ENCODE assay signal across 7 cellular contexts in the genomic region with DNA sequence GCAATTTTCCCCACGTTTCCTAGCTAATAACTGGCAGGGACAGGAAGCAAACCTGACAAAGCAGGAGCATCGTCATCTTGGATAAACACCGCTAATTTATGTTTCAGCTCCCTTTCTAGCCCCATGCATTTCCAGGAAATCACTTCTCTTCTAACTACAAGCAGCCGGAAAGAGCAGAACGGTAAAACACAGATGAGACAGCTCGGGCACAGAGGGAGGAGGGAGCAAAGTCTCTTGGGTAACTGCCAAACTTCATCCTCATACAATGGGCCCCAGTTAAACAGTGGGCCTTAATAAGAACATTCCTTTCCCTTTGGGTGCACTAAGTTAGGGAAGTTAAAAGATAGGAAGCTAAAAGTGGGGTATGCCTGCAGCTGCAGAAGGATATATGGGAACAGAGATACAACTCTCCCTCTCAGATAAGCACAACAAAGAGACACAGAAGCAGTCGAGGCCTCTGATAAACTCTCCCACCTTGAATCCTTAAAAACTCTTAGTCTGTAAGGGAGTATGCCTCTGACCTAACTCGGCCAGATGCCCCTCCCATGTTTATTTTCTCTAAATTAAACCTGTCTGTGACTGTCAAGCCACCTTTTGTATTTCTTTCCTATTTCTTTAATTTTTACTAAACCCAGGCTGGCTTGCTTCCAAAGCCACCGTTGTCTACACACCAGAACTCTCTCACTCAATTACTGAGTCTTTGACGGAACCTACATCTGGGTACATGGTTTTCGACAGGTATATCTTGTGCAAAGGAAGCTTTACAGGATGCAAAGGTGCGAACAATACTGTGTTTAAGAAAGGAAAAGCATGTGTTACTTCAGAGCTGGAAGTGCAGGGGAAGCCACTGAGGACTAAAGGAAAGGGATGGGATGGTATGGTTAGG.
DNase-seq lines count a peak whose midpoint lies in the region; ATAC-seq and TF ChIP-seq lines count a peak whose summit lies in the region.
"Not testable (repeated sequence)": the region's sequence is repeated elsewhere in the genome, so short reads cannot be mapped to it uniquely, and the experiment has no call there.

No MANE protein-coding gene starts in this region.

- POLR2A ChIA-PET in activated CD4-positive, alpha-beta T cell treated with anti-CD3 and anti-CD28 coated beads for 36 hours (lab: Charles Lee), result not testable (repeated sequence)

- ATAC-seq in DND-41 (ENCODE audit: insufficient read depth, low read depth) (peak; percentile 88), right lobe of liver (peak; percentile 63 to 77 (median 70))
- ATAC-seq in activated CD4-positive, alpha-beta T cell treated with anti-CD3 and anti-CD28 coated beads for 36 hours, result peak; percentile 77
- ATAC-seq in activated T-cell treated with anti-CD3 and anti-CD28 coated beads, Interleukin-2, amount 50 U/mL, for 72 hours (replicated peaks in 1 of 2), result peak; percentile 78 to 79
- peak; percentile 75 for ATAC-seq in central memory CD8-positive, alpha-beta T cell (replicated peaks; ENCODE audit: extremely low read depth, poor library complexity, severe bottlenecking)
- ATAC-seq in stimulated activated effector memory CD8-positive, alpha-beta T cell treated with anti-CD3 and anti-CD28 coated beads, Interleukin-12 subunit alpha, Interleukin-12 subunit beta, amount 100 ng/mL, for 72 hours, result peak; percentile 74

- not testable (repeated sequence) for H3K79me2 ChIP-seq in DND-41 (ENCODE audit: insufficient read depth, low read length)

- H2AFZ ChIP-seq in DND-41 (ENCODE audit: low read depth, low read length), result not testable (repeated sequence)

- peak; percentile 13 for DNase-seq in DND-41
- DNase-seq in activated CD4-positive, alpha-beta T cell treated with anti-CD3 and anti-CD28 coated beads for 36 hours; activated T-cell treated with anti-CD3 and anti-CD28 coated beads, Interleukin-2, amount 50 U/mL, for 72 hours; central memory CD8-positive, alpha-beta T cell (ENCODE audit: low spot score in 2 of 2); right lobe of liver; stimulated activated effector memory CD8-positive, alpha-beta T cell treated with anti-CD3 and anti-CD28 coated beads, Interleukin-12 subunit alpha, Interleukin-12 subunit beta, amount 100 ng/mL, for 72 hours (ENCODE audit: low spot score in 2 of 2): not testable (repeated sequence)

- H3K9ac ChIP-seq in DND-41 (ENCODE audit: low read depth, low read length), result not testable (repeated sequence)

- H3K27me3 Mint-ChIP-seq in activated CD4-positive, alpha-beta T cell treated with anti-CD3 and anti-CD28 coated beads for 36 hours; activated T-cell treated with anti-CD3 and anti-CD28 coated beads, Interleukin-2, amount 50 U/mL, for 72 hours (ENCODE audit: low read depth); central memory CD8-positive, alpha-beta T cell: not testable (repeated sequence)

- CTCF ChIA-PET in activated CD4-positive, alpha-beta T cell treated with anti-CD3 and anti-CD28 coated beads for 36 hours (lab: Charles Lee), result not testable (repeated sequence)

- H3K4me3 Mint-ChIP-seq in activated CD4-positive, alpha-beta T cell treated with anti-CD3 and anti-CD28 coated beads for 36 hours; activated T-cell treated with anti-CD3 and anti-CD28 coated beads, Interleukin-2, amount 50 U/mL, for 72 hours; central memory CD8-positive, alpha-beta T cell; stimulated activated effector memory CD8-positive, alpha-beta T cell treated with anti-CD3 and anti-CD28 coated beads, Interleukin-12 subunit alpha, Interleukin-12 subunit beta, amount 100 ng/mL, for 72 hours: not testable (repeated sequence)

- no CpG with 5 or more reads among the region's 12 CpGs for WGBS in right lobe of liver (ENCODE audit: insufficient coverage, low coverage, low lambda C conversion rate, missing lambda C conversion rate)

- H3K4me1 ChIP-seq in DND-41 (ENCODE audit: insufficient read depth, low read length); right lobe of liver: not testable (repeated sequence)

- H3K4me2 ChIP-seq in DND-41 (ENCODE audit: insufficient read depth, low read length), result not testable (repeated sequence)

- TF ChIP-seq CTCF in DND-41 (IDR thresholded peaks at IDR 0.05; ENCODE audit: borderline replicate concordance, extremely low read depth, low read length, poor library complexity, severe bottlenecking); right lobe of liver (IDR thresholded peaks at IDR 0.05): not testable (repeated sequence)

- TF ChIP-seq POLR2A in right lobe of liver (IDR thresholded peaks at IDR 0.05), result not testable (repeated sequence)

- not testable (repeated sequence) for H3K36me3 Mint-ChIP-seq in activated CD4-positive, alpha-beta T cell treated with anti-CD3 and anti-CD28 coated beads for 36 hours (ENCODE audit: low read depth); activated T-cell treated with anti-CD3 and anti-CD28 coated beads, Interleukin-2, amount 50 U/mL, for 72 hours (ENCODE audit: insufficient read depth in 2 of 2); central memory CD8-positive, alpha-beta T cell (ENCODE audit: insufficient read depth); stimulated activated effector memory CD8-positive, alpha-beta T cell treated with anti-CD3 and anti-CD28 coated beads, Interleukin-12 subunit alpha, Interleukin-12 subunit beta, amount 100 ng/mL, for 72 hours

- H3K27ac ChIP-seq in DND-41 (ENCODE audit: low read length) (peak overlapping the region; percentile 59; the same call in 1 of the 2 replicates), KOPT-K1 (ENCODE audit: low read depth, low read length, poor library complexity, severe bottlenecking) (peak overlapping the region; percentile 52)
- H3K27ac ChIP-seq in right lobe of liver, result not testable (repeated sequence)

- H3K4me1 Mint-ChIP-seq in activated CD4-positive, alpha-beta T cell treated with anti-CD3 and anti-CD28 coated beads for 36 hours; activated T-cell treated with anti-CD3 and anti-CD28 coated beads, Interleukin-2, amount 50 U/mL, for 72 hours (ENCODE audit: low read depth); central memory CD8-positive, alpha-beta T cell; stimulated activated effector memory CD8-positive, alpha-beta T cell treated with anti-CD3 and anti-CD28 coated beads, Interleukin-12 subunit alpha, Interleukin-12 subunit beta, amount 100 ng/mL, for 72 hours: not testable (repeated sequence)

- not testable (repeated sequence) for H3K36me3 ChIP-seq in DND-41 (ENCODE audit: insufficient read depth, low read length); KOPT-K1 (ENCODE audit: insufficient read depth, low read length); right lobe of liver

- intact Hi-C loops in activated CD4-positive, alpha-beta T cell treated with anti-CD3 and anti-CD28 coated beads for 36 hours (cut with DNase I, micrococcal nuclease); right lobe of liver (cut with DNase I): not testable (repeated sequence)

- not testable (repeated sequence) for H3K9me3 ChIP-seq in DND-41 (ENCODE audit: insufficient read depth, low read length, severe bottlenecking); KOPT-K1 (ENCODE audit: insufficient read depth, low read length, poor library complexity, severe bottlenecking); right lobe of liver

- H3K27me3 ChIP-seq in DND-41 (ENCODE audit: insufficient read depth, low read length, poor library complexity); right lobe of liver: not testable (repeated sequence)

- H3K9me3 Mint-ChIP-seq in activated CD4-positive, alpha-beta T cell treated with anti-CD3 and anti-CD28 coated beads for 36 hours (ENCODE audit: low read depth); activated T-cell treated with anti-CD3 and anti-CD28 coated beads, Interleukin-2, amount 50 U/mL, for 72 hours; central memory CD8-positive, alpha-beta T cell; stimulated activated effector memory CD8-positive, alpha-beta T cell treated with anti-CD3 and anti-CD28 coated beads, Interleukin-12 subunit alpha, Interleukin-12 subunit beta, amount 100 ng/mL, for 72 hours: not testable (repeated sequence)

- H4K20me1 ChIP-seq in DND-41 (ENCODE audit: insufficient read depth, low read length), result not testable (repeated sequence)

- not testable (repeated sequence) for H3K4me3 ChIP-seq in DND-41 (ENCODE audit: low read depth in 1 of 2, low read length in 2 of 2); right lobe of liver

- H3K27ac Mint-ChIP-seq in activated CD4-positive, alpha-beta T cell treated with anti-CD3 and anti-CD28 coated beads for 36 hours; activated T-cell treated with anti-CD3 and anti-CD28 coated beads, Interleukin-2, amount 50 U/mL, for 72 hours; central memory CD8-positive, alpha-beta T cell (ENCODE audit: low read depth); stimulated activated effector memory CD8-positive, alpha-beta T cell treated with anti-CD3 and anti-CD28 coated beads, Interleukin-12 subunit alpha, Interleukin-12 subunit beta, amount 100 ng/mL, for 72 hours: not testable (repeated sequence)
